ENCODE assay signal across 2 cellular contexts in the genomic region with DNA sequence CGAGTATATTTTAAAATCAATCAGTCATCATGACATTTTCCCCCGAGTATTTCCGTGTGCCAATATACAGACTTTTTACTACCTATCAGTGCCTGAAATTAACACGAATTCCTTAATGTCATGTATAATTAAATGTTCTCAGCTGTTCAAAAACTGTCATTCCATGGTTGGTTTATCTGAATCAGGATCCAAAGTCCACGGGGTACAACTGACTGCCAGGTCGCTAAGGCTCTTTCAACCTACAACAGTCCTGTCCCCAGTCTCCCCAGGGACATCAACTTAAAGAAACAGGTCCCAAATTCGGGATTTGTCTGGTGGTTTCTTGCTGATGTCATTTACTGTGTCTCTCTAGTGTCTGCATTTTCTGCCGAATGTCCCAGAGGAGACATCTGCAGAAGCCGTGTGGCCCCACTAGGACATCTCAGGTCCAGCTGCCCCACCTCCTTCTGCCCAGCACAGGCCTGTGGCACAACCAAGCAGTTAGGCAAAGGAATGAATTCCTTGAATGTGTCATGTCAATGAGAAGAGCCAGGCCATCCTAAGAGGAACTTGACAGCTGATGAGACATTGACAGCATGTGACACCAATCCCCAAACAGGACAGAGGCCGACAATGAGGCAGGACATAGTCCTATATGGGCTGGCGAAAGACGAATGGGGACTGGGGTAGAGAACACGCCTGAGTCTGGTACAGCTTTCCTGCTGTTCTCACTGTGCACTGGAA.
TF ChIP-seq lines count a peak whose summit lies in the region.

No MANE protein-coding gene starts in this region.

TF ChIP-seq in IMR-90, 13 proteins besides CTCF, POLR2A, EP300 and RAD21:
- TF ChIP-seq CEBPB (IDR thresholded peaks at IDR 0.05; ENCODE audit: low read depth, low read length) (no peak), FOS (IDR thresholded peaks at IDR 0.05; ENCODE audit: low read depth, low read length) (no peak), NFE2L2 (IDR thresholded peaks at IDR 0.05; ENCODE audit: low read depth, low read length) (no peak), ELK1 (IDR thresholded peaks at IDR 0.05; ENCODE audit: borderline replicate concordance, low read depth, low read length) (no peak), USF2 (IDR thresholded peaks at IDR 0.05; ENCODE audit: low read depth, low read length) (no peak), MXI1 (IDR thresholded peaks at IDR 0.05; ENCODE audit: borderline replicate concordance, low read depth, low read length) (no peak), CHD1 (IDR thresholded peaks at IDR 0.05; ENCODE audit: low read depth, low read length) (no peak), MAFK (IDR thresholded peaks at IDR 0.05; ENCODE audit: low read depth, low read length) (no peak), SMC3 (IDR thresholded peaks at IDR 0.05; ENCODE audit: low read depth, low read length) (no peak), RCOR1 (IDR thresholded peaks at IDR 0.05; ENCODE audit: insufficient replicate concordance, low read length) (no peak), RFX5 (IDR thresholded peaks at IDR 0.05; ENCODE audit: low read depth, low read length) (no peak), BHLHE40 (IDR thresholded peaks at IDR 0.05; ENCODE audit: low read depth, low read length) (no peak), MAZ (IDR thresholded peaks at IDR 0.05; ENCODE audit: borderline replicate concordance, low read depth, low read length) (no peak)
TF ChIP-seq in IMR-90: peak in this region for 0.

TF ChIP-seq in HepG2, 621 proteins besides CTCF, POLR2A, EP300 and RAD21:
- no peak for TF ChIP-seq TEAD3 (CRISPR knock-in tag; optimal IDR thresholded peaks at IDR 0.05; ENCODE audit: borderline replicate concordance)
- TF ChIP-seq, protein P1, sequence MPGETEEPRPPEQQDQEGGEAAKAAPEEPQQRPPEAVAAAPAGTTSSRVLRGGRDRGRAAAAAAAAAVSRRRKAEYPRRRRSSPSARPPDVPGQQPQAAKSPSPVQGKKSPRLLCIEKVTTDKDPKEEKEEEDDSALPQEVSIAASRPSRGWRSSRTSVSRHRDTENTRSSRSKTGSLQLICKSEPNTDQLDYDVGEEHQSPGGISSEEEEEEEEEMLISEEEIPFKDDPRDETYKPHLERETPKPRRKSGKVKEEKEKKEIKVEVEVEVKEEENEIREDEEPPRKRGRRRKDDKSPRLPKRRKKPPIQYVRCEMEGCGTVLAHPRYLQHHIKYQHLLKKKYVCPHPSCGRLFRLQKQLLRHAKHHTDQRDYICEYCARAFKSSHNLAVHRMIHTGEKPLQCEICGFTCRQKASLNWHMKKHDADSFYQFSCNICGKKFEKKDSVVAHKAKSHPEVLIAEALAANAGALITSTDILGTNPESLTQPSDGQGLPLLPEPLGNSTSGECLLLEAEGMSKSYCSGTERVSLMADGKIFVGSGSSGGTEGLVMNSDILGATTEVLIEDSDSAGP (CRISPR knock-in tag; IDR thresholded peaks at IDR 0.05; ENCODE audit: borderline replicate concordance): peak; percentile 38; the same call in 1 of the 2 replicates
